24 cellular contexts compared by ENCODE assay signal in genomic region chr19:16391301-16392055, GRCh38.
DNase-seq lines count a peak whose midpoint lies in the region; ATAC-seq and TF ChIP-seq lines count a peak whose summit lies in the region.
"Had no signal": no experiment of that assay in that cellular context is flagged by ENCODE, and none has a peak within 500 bp of the region (broad histone marks: within the 10 kb centered on the region; RNA-seq: fewer than 3 reads in every experiment).

No MANE protein-coding gene starts in this region.

- H3K27me3 Mint-ChIP-seq in CD14-positive monocyte (ENCODE audit: low read depth in 3 of 3) (no peaks in the 10 kb centered on the region), endothelial cell (ENCODE audit: unreplicated experiment) (peaks cover 3% of the 10 kb centered on the region)
- H3K27me3 Mint-ChIP-seq in stimulated activated memory B cell treated with anti-CD40 and anti-IgM and Interleukin-4, amounts not matched to agents 10 μg/mL and 1 μg/mL and 100 μg/mL, for 72 hours = no peaks in the 10 kb centered on the region
- H3K27me3 Mint-ChIP-seq: CD4-positive, alpha-beta memory T cell had no signal

- H3K9me3 Mint-ChIP-seq in CD14-positive monocyte (peaks cover 4 to 13% (median 11%) of the 10 kb centered on the region in 7 donors), endothelial cell (ENCODE audit: unreplicated experiment) (no peaks in the 10 kb centered on the region)
- H3K9me3 Mint-ChIP-seq in stimulated activated memory B cell treated with anti-CD40 and anti-IgM and Interleukin-4, amounts not matched to agents 10 μg/mL and 1 μg/mL and 100 μg/mL, for 72 hours = peaks cover 14% of the 10 kb centered on the region
- H3K9me3 Mint-ChIP-seq: GM23338 had no signal

- peaks cover 61 to 77% of the 10 kb centered on the region in 2 donors for H3K36me3 Mint-ChIP-seq in CD14-positive monocyte
- H3K36me3 Mint-ChIP-seq in endothelial cell (ENCODE audit: low read depth, unreplicated experiment) = peaks cover 39% of the 10 kb centered on the region
- peaks cover 73% of the 10 kb centered on the region for H3K36me3 Mint-ChIP-seq in stimulated activated memory B cell treated with anti-CD40 and anti-IgM and Interleukin-4, amounts not matched to agents 10 μg/mL and 1 μg/mL and 100 μg/mL, for 72 hours

- intact Hi-C loops in CD14-positive monocyte (cut with micrococcal nuclease) = no loop called here

- TF ChIP-seq CTCF in CD14-positive monocyte (IDR thresholded peaks at IDR 0.05) = no peak
- no peak for TF ChIP-seq CTCF in endothelial cell (IDR thresholded peaks at IDR 0.05; ENCODE audit: unreplicated experiment)

- H3K4me1 Mint-ChIP-seq in CD14-positive monocyte (peaks cover 4% of the 10 kb centered on the region), endothelial cell (ENCODE audit: unreplicated experiment) (no peaks in the 10 kb centered on the region)
- peaks cover 10% of the 10 kb centered on the region for H3K4me1 Mint-ChIP-seq in stimulated activated memory B cell treated with anti-CD40 and anti-IgM and Interleukin-4, amounts not matched to agents 10 μg/mL and 1 μg/mL and 100 μg/mL, for 72 hours
- H3K4me1 Mint-ChIP-seq: GM23338, H9 had no signal

- H3K4me3 Mint-ChIP-seq in CD14-positive monocyte (no peak overlapping the region), endothelial cell (ENCODE audit: unreplicated experiment) (peak overlapping the region; percentile 37)
- H3K4me3 Mint-ChIP-seq in stimulated activated memory B cell treated with anti-CD40 and anti-IgM and Interleukin-4, amounts not matched to agents 10 μg/mL and 1 μg/mL and 100 μg/mL, for 72 hours = no peak overlapping the region
- H3K4me3 Mint-ChIP-seq: CD4-positive, alpha-beta memory T cell; GM23338; H9 had no signal

- DNase-seq in activated effector memory CD4-positive, alpha-beta T cell treated with anti-CD3 and anti-CD28 coated beads, Interleukin-2, amount 50 U/mL, for 16 hours = peak; percentile 43
- no peak for DNase-seq in activated effector memory CD4-positive, alpha-beta T cell treated with Interleukin-2 at 50 U/mL for 16 hours
- DNase-seq in CD14-positive monocyte (ENCODE audit: low spot score) (peak; percentile 26), endothelial cell (ENCODE audit: low spot score) (no peak)
- no peak for DNase-seq in stimulated activated CD4-positive, alpha-beta T cell treated with anti-CD3 and anti-CD28 coated beads, Interleukin-4, amount 100 ng/mL, for 4 hours
- DNase-seq: 8988T; ACHN; CD4-positive, alpha-beta memory T cell; COR-L47; H9; IMR-90; NCI-H1048; NCI-H1417 treated with DMSO at 0.1 percent for 48 hours; NCI-H187; NCI-H2081 treated with DMSO at 0.1 percent for 48 hours; NCI-H2171; NCI-H226; NCI-H510A; NCI-H69; RPMI8226; SHP77 treated with DMSO at 0.1 percent for 48 hours had no signal

- H3K27ac Mint-ChIP-seq in CD14-positive monocyte (peak overlapping the region in 2 of 7 donors; percentile 7 to 38), endothelial cell (ENCODE audit: unreplicated experiment) (no peak overlapping the region)
- H3K27ac Mint-ChIP-seq in stimulated activated memory B cell treated with anti-CD40 and anti-IgM and Interleukin-4, amounts not matched to agents 10 μg/mL and 1 μg/mL and 100 μg/mL, for 72 hours = peak overlapping the region; percentile 42
- H3K27ac Mint-ChIP-seq: GM23338, H9 had no signal

- no peak for ATAC-seq in stimulated activated memory B cell treated with anti-CD40 and anti-IgM and Interleukin-4, amounts not matched to agents 10 μg/mL and 1 μg/mL and 100 μg/mL, for 72 hours
- ATAC-seq in GM18870 (IDR thresholded peaks at IDR 0.05; ENCODE audit: unreplicated experiment) = no peak
- ATAC-seq: GM23338 had no signal

Comparison
In these comparisons a context has a peak if more than half of its experiments do, and no peak if none do; other contexts are left out.
1. DNase-seq: peak in activated effector memory CD4-positive, alpha-beta T cell treated with anti-CD3 and anti-CD28 coated beads, Interleukin-2, amount 50 U/mL, for 16 hours (single experiment) and CD14-positive monocyte (single experiment); none in activated effector memory CD4-positive, alpha-beta T cell treated with Interleukin-2 at 50 U/mL for 16 hours (single experiment), endothelial cell (single experiment) and stimulated activated CD4-positive, alpha-beta T cell treated with anti-CD3 and anti-CD28 coated beads, Interleukin-4, amount 100 ng/mL, for 4 hours (0 of 2).